In the genomic region with DNA sequence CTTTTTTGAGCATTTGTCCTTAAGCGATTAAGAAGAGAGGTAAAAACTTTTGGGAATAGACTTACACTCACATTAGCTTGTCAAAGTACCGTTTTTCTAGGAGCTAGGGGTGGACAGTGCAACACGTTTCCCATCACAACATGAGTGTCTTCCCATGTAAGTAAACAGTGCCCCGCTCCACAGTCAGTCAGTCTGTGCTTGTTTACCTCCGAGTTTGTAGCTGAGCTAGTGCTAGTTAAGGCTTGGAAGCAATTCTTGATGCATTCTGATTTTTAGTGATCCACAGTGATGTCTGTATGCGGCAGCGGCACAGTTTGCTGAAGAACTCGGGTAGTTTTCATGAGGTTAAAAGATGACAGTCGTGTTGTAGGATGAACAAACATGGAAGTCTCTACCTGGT, we compare ENCODE assay signal across 8 cellular contexts. TPM values are rescaled to one million over a fixed set of nuclear protein-coding genes. Genes with fewer than 3 reads are reported as not detected.
DNase-seq lines count a peak whose midpoint lies in the region; ATAC-seq and TF ChIP-seq lines count a peak whose summit lies in the region.

No MANE protein-coding gene starts in this region.

- H3K27me3 Mint-ChIP-seq in activated CD4-positive, alpha-beta memory T cell treated with anti-CD3 and anti-CD28 coated beads for 36 hours = no peaks in the 10 kb centered on the region

- peaks cover 35% of the 10 kb centered on the region for H3K4me1 Mint-ChIP-seq in activated CD4-positive, alpha-beta memory T cell treated with anti-CD3 and anti-CD28 coated beads for 36 hours (ENCODE audit: low read depth)

- peak overlapping the region; percentile 75 to 99 (median 86) for H3K4me3 ChIP-seq in gastrocnemius medialis

- TF ChIP-seq CTCF in 22Rv1 (IDR thresholded peaks at IDR 0.05) (no peak), foreskin keratinocyte (conservative IDR thresholded peaks at IDR 0.05) (no peak), gastrocnemius medialis (IDR thresholded peaks at IDR 0.05 in 4 of 5, conservative IDR thresholded peaks at IDR 0.05 in 1 of 5) (no peak)

- peak overlapping the region; percentile 99 for H3K4me3 Mint-ChIP-seq in activated CD4-positive, alpha-beta memory T cell treated with anti-CD3 and anti-CD28 coated beads for 36 hours

- CTCF ChIA-PET in activated CD4-positive, alpha-beta memory T cell treated with anti-CD3 and anti-CD28 coated beads for 36 hours (lab: Charles Lee) = interaction anchor here (2.6 kb wide), 1 partner anchor 25 kb away, joined by 18 read pairs; no protein-coding TSS in a partner anchor

- H3K27ac ChIP-seq in 22Rv1 = peak overlapping the region; percentile 92
- peak overlapping the region; percentile 95 for H3K27ac ChIP-seq in foreskin keratinocyte
- peak overlapping the region; percentile 92 to 100 (median 98) for H3K27ac ChIP-seq in gastrocnemius medialis

- no peaks in the 10 kb centered on the region for H3K27me3 ChIP-seq in foreskin keratinocyte
- no peaks in the 10 kb centered on the region for H3K27me3 ChIP-seq in gastrocnemius medialis

- in situ Hi-C loops in gastrocnemius medialis (cut with MboI; ENCODE audit: low sequenced_read_pairs in 4 of 4) = loop anchor here in 2 of 4 donors (25.0 kb wide), 2 partner anchors 678 to 1253 kb away; a partner anchor contains a TSS

- peak overlapping the region; percentile 93 for H3K27ac Mint-ChIP-seq in activated CD4-positive, alpha-beta memory T cell treated with anti-CD3 and anti-CD28 coated beads for 36 hours

- intact Hi-C loops in activated CD4-positive, alpha-beta memory T cell treated with anti-CD3 and anti-CD28 coated beads for 36 hours (cut with micrococcal nuclease) = loop anchor here (1.0 to 10.0 kb wide), 5 partner anchors 26 to 681 kb away; a partner anchor contains a TSS
- intact Hi-C loops in gastrocnemius medialis (cut with DNase I; ENCODE audit: low total_unique reads) = loop anchor here (5.0 to 10.0 kb wide), 3 partner anchors 300 to 683 kb away; a partner anchor contains a TSS

- ATAC-seq in GM21526 (IDR thresholded peaks at IDR 0.05; ENCODE audit: low FRiP score, unreplicated experiment) (peak; percentile 1), foreskin keratinocyte (no peak), gastrocnemius medialis (peak; percentile 8 to 10)

- no peaks in the 10 kb centered on the region for H3K36me3 ChIP-seq in gastrocnemius medialis

- H3K9me3 ChIP-seq in gastrocnemius medialis = no peaks in the 10 kb centered on the region

- no peaks in the 10 kb centered on the region for H3K36me3 Mint-ChIP-seq in activated CD4-positive, alpha-beta memory T cell treated with anti-CD3 and anti-CD28 coated beads for 36 hours

- peak; percentile 11 for DNase-seq in activated CD4-positive, alpha-beta memory T cell treated with anti-CD3 and anti-CD28 coated beads for 36 hours
- DNase-seq in foreskin keratinocyte = no peak
- DNase-seq in gastrocnemius medialis = no peak
- no peak for DNase-seq in stimulated activated CD4-positive, alpha-beta T cell treated with anti-CD3 and anti-CD28 coated beads, Interleukin-2, amount 100 ng/mL, for 24 hours
- no peak for DNase-seq in SK-N-DZ (ENCODE audit: low spot score)
- no peak for DNase-seq in iPS-NIHi7 (ENCODE audit: extremely low spot score)

- POLR2A ChIA-PET in activated CD4-positive, alpha-beta memory T cell treated with anti-CD3 and anti-CD28 coated beads for 36 hours (lab: Charles Lee) = no interaction called here

- no peaks in the 10 kb centered on the region for H3K9me3 Mint-ChIP-seq in activated CD4-positive, alpha-beta memory T cell treated with anti-CD3 and anti-CD28 coated beads for 36 hours

- H3K4me1 ChIP-seq in foreskin keratinocyte = no peaks in the 10 kb centered on the region
- peaks cover 29 to 47% of the 10 kb centered on the region in 2 donors for H3K4me1 ChIP-seq in gastrocnemius medialis

- no peak for TF ChIP-seq POLR2A in gastrocnemius medialis (IDR thresholded peaks at IDR 0.05)

RNA-seq across cellular contexts. Expression of a gene that starts 0.9 kb away (rescaled TPM):
- 10 to 100 TPM; 18.8 to 20.0 TPM for total RNA-seq in activated CD4-positive, alpha-beta memory T cell treated with anti-CD3 and anti-CD28 coated beads for 36 hours
- total RNA-seq in foreskin keratinocyte = 14.4 and 16.4 TPM in 2 replicates
- 2.1 and 2.3 TPM in 2 replicates for polyA plus RNA-seq in foreskin keratinocyte
- 10 to 100 TPM; 15.5 to 35.6 (median 19.3) TPM for total RNA-seq in gastrocnemius medialis
- polyA plus RNA-seq in SK-N-DZ (2014; cell fraction: cytosol; rRNA removed) = 39.2 and 63.5 TPM in 2 replicates
- polyA plus RNA-seq in SK-N-DZ (2014; cell fraction: nucleus; rRNA removed) = 109 and 145 TPM in 2 replicates
